In genomic region chr3:141646760-141647561, GRCh38 we compare ENCODE assay signal across 8 cellular contexts.
DNase-seq lines count a peak whose midpoint lies in the region; ATAC-seq and TF ChIP-seq lines count a peak whose summit lies in the region.

No MANE protein-coding gene starts in this region.

- intact Hi-C loops in CD4-positive, alpha-beta T cell (cut with DNase I, micrococcal nuclease): loop anchor here in 1 of 2 experiments (10.0 kb wide), 1 partner anchor 292 kb away; no protein-coding TSS in a partner anchor
- intact Hi-C loops in heart right ventricle (cut with DNase I): loop anchor here in 5 of 10 donors (5.0 to 10.0 kb wide), 4 partner anchors 88 to 268 kb away; partner anchors contain the start of gene RNF7 (in 2 of the 5)

- POLR2A ChIA-PET in CD4-positive, alpha-beta T cell (lab: Charles Lee): no interaction called here

- no peak overlapping the region for H3K4me3 Mint-ChIP-seq in CD4-positive, alpha-beta T cell
- no peak overlapping the region for H3K4me3 Mint-ChIP-seq in natural killer cell treated with Interleukin-12 subunit alpha and Interleukin-12 subunit beta and Interleukin-15 and Interleukin-18, amount 100 ng/mL, for 72 hours

- CTCF ChIA-PET in CD4-positive, alpha-beta T cell (lab: Charles Lee): no interaction called here

- H3K36me3 ChIP-seq in heart right ventricle: no peaks in the 10 kb centered on the region

- 74% methylated on average over 8 of the region's 8 CpGs for WGBS in heart right ventricle, 2 donors

- no peaks in the 10 kb centered on the region for H3K36me3 Mint-ChIP-seq in CD4-positive, alpha-beta T cell (ENCODE audit: low read depth)
- H3K36me3 Mint-ChIP-seq in natural killer cell treated with Interleukin-12 subunit alpha and Interleukin-12 subunit beta and Interleukin-15 and Interleukin-18, amount 100 ng/mL, for 72 hours: no peaks in the 10 kb centered on the region

- TF ChIP-seq CTCF in CD4-positive, alpha-beta T cell (IDR thresholded peaks at IDR 0.05): no peak
- no peak for TF ChIP-seq CTCF in heart right ventricle (IDR thresholded peaks at IDR 0.05)

- H3K9me3 ChIP-seq in CD4-positive, alpha-beta T cell (ENCODE audit: control insufficient read depth, low read length): no peaks in the 10 kb centered on the region
- no peaks in the 10 kb centered on the region for H3K9me3 ChIP-seq in heart right ventricle

- DNase-seq in CD4-positive, alpha-beta T cell: no peak
- peak; percentile 80 to 84 for DNase-seq in Kasumi-1 (lab: John Stamatoyannopoulos, UW)
- DNase-seq in SIG-M5 treated with dmso at 0.1 percent for 504 hours (lab: John Stamatoyannopoulos, UW; ENCODE audit: unreplicated experiment): peak; percentile 87
- peak in 1 of 2 donors; percentile 57 for DNase-seq in heart right ventricle
- no peak for DNase-seq in natural killer cell treated with Interleukin-12 subunit alpha and Interleukin-12 subunit beta and Interleukin-15 and Interleukin-18, amount 100 ng/mL, for 72 hours (ENCODE audit: low spot score)

- no peak overlapping the region for H3K4me3 ChIP-seq in heart right ventricle

- no peaks in the 10 kb centered on the region for H3K9me3 Mint-ChIP-seq in CD4-positive, alpha-beta T cell
- H3K9me3 Mint-ChIP-seq in natural killer cell treated with Interleukin-12 subunit alpha and Interleukin-12 subunit beta and Interleukin-15 and Interleukin-18, amount 100 ng/mL, for 72 hours: no peaks in the 10 kb centered on the region

- no peak overlapping the region for H3K27ac Mint-ChIP-seq in CD4-positive, alpha-beta T cell
- no peak overlapping the region for H3K27ac Mint-ChIP-seq in natural killer cell treated with Interleukin-12 subunit alpha and Interleukin-12 subunit beta and Interleukin-15 and Interleukin-18, amount 100 ng/mL, for 72 hours

- no peaks in the 10 kb centered on the region for H3K4me1 Mint-ChIP-seq in CD4-positive, alpha-beta T cell (ENCODE audit: low read depth)
- H3K4me1 Mint-ChIP-seq in natural killer cell treated with Interleukin-12 subunit alpha and Interleukin-12 subunit beta and Interleukin-15 and Interleukin-18, amount 100 ng/mL, for 72 hours (ENCODE audit: low read depth in 2 of 2): peaks cover 0 to 4% of the 10 kb centered on the region in 2 donors

- H3K4me1 ChIP-seq in heart right ventricle: peaks cover 0 to 7% (median 0%) of the 10 kb centered on the region in 9 donors

- H3K27ac ChIP-seq in CD4-positive, alpha-beta T cell (ENCODE audit: low read depth, low read length): no peak overlapping the region
- no peak overlapping the region for H3K27ac ChIP-seq in heart right ventricle

- no peaks in the 10 kb centered on the region for H3K27me3 ChIP-seq in CD4-positive, alpha-beta T cell (ENCODE audit: control insufficient read depth, insufficient read depth, low read length)
- no peaks in the 10 kb centered on the region for H3K27me3 ChIP-seq in heart right ventricle

- peak; percentile 29 for ATAC-seq in CD4-positive, alpha-beta T cell (ENCODE audit: poor library complexity)
- ATAC-seq in heart right ventricle (peak; percentile 64 to 95 (median 92)), GM18867 (IDR thresholded peaks at IDR 0.05; ENCODE audit: unreplicated experiment) (no peak), GM18868 (IDR thresholded peaks at IDR 0.05; ENCODE audit: unreplicated experiment) (no peak), GM21381 (IDR thresholded peaks at IDR 0.05; ENCODE audit: unreplicated experiment) (no peak)
- ATAC-seq in natural killer cell treated with Interleukin-12 subunit alpha and Interleukin-12 subunit beta and Interleukin-15 and Interleukin-18, amount 100 ng/mL, for 72 hours: no peak

- no peaks in the 10 kb centered on the region for H3K27me3 Mint-ChIP-seq in CD4-positive, alpha-beta T cell
- peaks cover 0 to 3% of the 10 kb centered on the region in 2 donors for H3K27me3 Mint-ChIP-seq in natural killer cell treated with Interleukin-12 subunit alpha and Interleukin-12 subunit beta and Interleukin-15 and Interleukin-18, amount 100 ng/mL, for 72 hours

Comparison
In these comparisons a context has a peak if more than half of its experiments do, and no peak if none do; other contexts are left out.
1. ATAC-seq: peak in CD4-positive, alpha-beta T cell (single experiment) and heart right ventricle (8 of 8); none in GM18867 (single experiment), GM18868 (single experiment), natural killer cell treated with Interleukin-12 subunit alpha and Interleukin-12 subunit beta and Interleukin-15 and Interleukin-18, amount 100 ng/mL, for 72 hours (0 of 2) and GM21381 (single experiment).
2. DNase-seq: peak in Kasumi-1 (2 of 2) and SIG-M5 treated with dmso at 0.1 percent for 504 hours (single experiment); none in CD4-positive, alpha-beta T cell (0 of 10) and natural killer cell treated with Interleukin-12 subunit alpha and Interleukin-12 subunit beta and Interleukin-15 and Interleukin-18, amount 100 ng/mL, for 72 hours (single experiment).